Comparison of ENCODE assay signal across 8 cellular contexts in the genomic region with DNA sequence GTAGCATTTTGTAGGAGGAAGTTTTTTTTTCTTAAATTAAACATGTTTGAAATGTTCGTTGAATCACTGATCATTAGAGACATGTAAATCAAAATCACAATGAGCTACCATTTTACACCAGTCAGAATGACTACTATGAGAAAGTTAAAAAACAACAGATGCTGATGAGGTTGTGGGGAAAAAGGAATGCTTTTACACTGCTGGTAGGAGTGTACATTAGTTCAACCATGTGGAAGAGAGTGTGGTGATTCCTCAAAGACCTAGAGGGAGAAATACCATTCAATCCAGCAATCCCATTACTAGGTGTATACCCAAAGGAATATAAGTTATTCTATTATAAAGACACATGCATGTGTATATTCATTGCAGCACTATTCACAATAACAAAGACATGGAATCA.
"Had no signal": no experiment of that assay in that cellular context is flagged by ENCODE, and none has a peak within 500 bp of the region (broad histone marks: within the 10 kb centered on the region; RNA-seq: fewer than 3 reads in every experiment).

No MANE protein-coding gene starts in this region.

- DNase-seq: GDM1, GF-D8 had no signal

- FAIRE-seq: G401.6, GM12878, GM12891, GM12892, GM18507, GM19239 had no signal

- H3K4me3 ChIP-seq: GM12878 had no signal

- ATAC-seq: GM12878 had no signal
